In the genomic region with DNA sequence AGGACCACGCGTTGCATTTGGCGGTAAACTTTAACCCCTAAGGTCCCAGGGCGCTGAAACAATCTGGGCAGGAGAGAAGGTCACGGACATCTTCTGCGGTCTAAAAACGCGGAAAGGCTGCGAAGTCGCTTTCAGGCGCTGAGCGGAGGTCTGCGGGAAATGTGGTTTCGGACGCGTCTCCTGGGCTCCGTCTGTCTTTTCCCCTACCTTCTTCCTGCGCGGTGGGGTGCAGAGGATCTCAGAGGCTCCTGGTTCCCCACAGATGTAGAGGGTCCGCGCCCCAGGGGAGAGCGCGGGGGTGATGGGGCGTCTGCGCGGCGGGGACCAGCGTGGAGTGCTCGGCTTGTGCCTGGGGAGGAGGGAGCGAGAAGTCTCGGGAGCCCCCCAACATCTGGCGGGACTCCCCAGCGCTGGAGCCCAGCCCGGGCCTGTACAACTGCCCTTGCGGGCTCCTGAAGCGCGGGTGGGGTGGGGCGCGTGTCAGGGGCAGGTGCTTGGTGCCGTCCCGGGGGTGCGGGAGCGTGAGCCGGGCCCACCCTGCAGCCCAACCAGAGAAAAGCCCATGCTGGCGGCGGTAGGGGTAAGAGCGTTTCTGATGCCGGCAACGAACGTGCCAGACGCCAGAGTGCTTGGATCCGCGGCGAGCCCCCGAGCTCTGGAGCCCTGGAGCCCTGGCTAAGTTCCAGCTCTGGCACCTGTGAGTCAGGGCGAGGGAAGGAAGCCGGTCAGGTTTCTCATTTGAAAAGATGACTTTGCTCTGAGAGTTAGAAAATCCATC, we compare ENCODE assay signal across 9 cellular contexts. TPM values are rescaled to one million over a fixed set of nuclear protein-coding genes. Genes with fewer than 3 reads are reported as not detected.
A peak's percentile ranks its signal among the peaks of the same experiment; 100 is the strongest.
DNase-seq lines count a peak whose midpoint lies in the region; ATAC-seq and TF ChIP-seq lines count a peak whose summit lies in the region.
"Had no signal": no experiment of that assay in that cellular context is flagged by ENCODE, and none has a peak within 500 bp of the region (broad histone marks: within the 10 kb centered on the region; RNA-seq: fewer than 3 reads in every experiment).

No MANE protein-coding gene starts in this region.

- no peak for TF ChIP-seq CTCF in natural killer cell (IDR thresholded peaks at IDR 0.05)
- TF ChIP-seq CTCF in upper lobe of left lung (IDR thresholded peaks at IDR 0.05): no peak

- H3K4me1 ChIP-seq in upper lobe of left lung: peaks cover 4 to 14% (median 8%) of the 10 kb centered on the region in 4 donors

- peak overlapping the region; percentile 33 for H3K4me3 Mint-ChIP-seq in natural killer cell
- H3K4me3 Mint-ChIP-seq in natural killer cell treated with Interleukin-12 subunit alpha and Interleukin-12 subunit beta and Interleukin-15 and Interleukin-18, amount 100 ng/mL, for 72 hours: no peak overlapping the region
- peak overlapping the region; percentile 10 for H3K4me3 Mint-ChIP-seq in T-helper 17 cell

- DNase-seq in natural killer cell (no peak), T-helper 17 cell (no peak), kidney tubule cell (ENCODE audit: low spot score) (peak; percentile 76), upper lobe of left lung (peak; percentile 24 to 76)
- no peak for DNase-seq in natural killer cell treated with Interleukin-12 subunit alpha and Interleukin-12 subunit beta and Interleukin-15 and Interleukin-18, amount 100 ng/mL, for 72 hours (ENCODE audit: low spot score)
- DNase-seq: NCI-H526 treated with DMSO at 0.1 percent for 48 hours had no signal

- H3K36me3 Mint-ChIP-seq in natural killer cell (no peaks in the 10 kb centered on the region), T-helper 17 cell (ENCODE audit: low read depth) (no peaks in the 10 kb centered on the region)
- peaks cover 8% of the 10 kb centered on the region for H3K36me3 Mint-ChIP-seq in natural killer cell treated with Interleukin-12 subunit alpha and Interleukin-12 subunit beta and Interleukin-15 and Interleukin-18, amount 100 ng/mL, for 72 hours

- H3K4me3 ChIP-seq in upper lobe of left lung: peak overlapping the region in 3 of 4 donors; percentile 19 to 28 (median 23)

- H3K27ac Mint-ChIP-seq in natural killer cell (no peak overlapping the region), T-helper 17 cell (no peak overlapping the region)
- no peak overlapping the region for H3K27ac Mint-ChIP-seq in natural killer cell treated with Interleukin-12 subunit alpha and Interleukin-12 subunit beta and Interleukin-15 and Interleukin-18, amount 100 ng/mL, for 72 hours

- H3K9me3 Mint-ChIP-seq in natural killer cell: peaks cover 0 to 2% of the 10 kb centered on the region in 2 donors
- H3K9me3 Mint-ChIP-seq in natural killer cell treated with Interleukin-12 subunit alpha and Interleukin-12 subunit beta and Interleukin-15 and Interleukin-18, amount 100 ng/mL, for 72 hours: peaks cover 3% of the 10 kb centered on the region

- no peaks in the 10 kb centered on the region for H3K9me3 ChIP-seq in T-helper 17 cell (ENCODE audit: control insufficient read depth, low read length, poor library complexity, severe bottlenecking)
- H3K9me3 ChIP-seq in upper lobe of left lung: peaks cover 0 to 27% (median 0%) of the 10 kb centered on the region in 4 donors

- H3K27me3 Mint-ChIP-seq in natural killer cell (ENCODE audit: low read depth in 2 of 2) (peaks cover 31 to 34% of the 10 kb centered on the region in 2 donors), T-helper 17 cell (peaks cover 33% of the 10 kb centered on the region)
- H3K27me3 Mint-ChIP-seq in natural killer cell treated with Interleukin-12 subunit alpha and Interleukin-12 subunit beta and Interleukin-15 and Interleukin-18, amount 100 ng/mL, for 72 hours: peaks cover 26 to 27% of the 10 kb centered on the region in 2 donors

- H3K27ac ChIP-seq in upper lobe of left lung: no peak overlapping the region

- TF ChIP-seq POLR2A in upper lobe of left lung (IDR thresholded peaks at IDR 0.05): no peak

- H3K27me3 ChIP-seq in upper lobe of left lung: peaks cover 0 to 7% (median 4%) of the 10 kb centered on the region in 4 donors

- intact Hi-C loops in natural killer cell (cut with micrococcal nuclease): no loop called here

- ATAC-seq in natural killer cell (peak in 1 of 3 donors; percentile 24), T-helper 17 cell (no peak), upper lobe of left lung (ENCODE audit: low FRiP score in 2 of 2) (peak in 1 of 2 donors; percentile 43), HG03354 (IDR thresholded peaks at IDR 0.05; ENCODE audit: poor library complexity, severe bottlenecking, unreplicated experiment) (no peak), GM18498 (IDR thresholded peaks at IDR 0.05; ENCODE audit: unreplicated experiment) (no peak), GM21529 (IDR thresholded peaks at IDR 0.05; ENCODE audit: unreplicated experiment) (no peak)
- ATAC-seq in natural killer cell treated with Interleukin-12 subunit alpha and Interleukin-12 subunit beta and Interleukin-15 and Interleukin-18, amount 100 ng/mL, for 72 hours: no peak

- no peaks in the 10 kb centered on the region for H3K36me3 ChIP-seq in upper lobe of left lung

- H3K4me1 Mint-ChIP-seq in natural killer cell (peaks cover 6 to 10% of the 10 kb centered on the region in 2 donors), T-helper 17 cell (peaks cover 9% of the 10 kb centered on the region)
- peaks cover 0 to 3% of the 10 kb centered on the region in 2 donors for H3K4me1 Mint-ChIP-seq in natural killer cell treated with Interleukin-12 subunit alpha and Interleukin-12 subunit beta and Interleukin-15 and Interleukin-18, amount 100 ng/mL, for 72 hours (ENCODE audit: low read depth in 2 of 2)

- 14 to 17% methylated on average over 38 to 40 of the region's 57 CpGs for WGBS in upper lobe of left lung, 2 donors

- TF ChIP-seq EP300 in upper lobe of left lung (IDR thresholded peaks at IDR 0.05): no peak

RNA-seq across cellular contexts. Expression of gene ZNF510, which starts 58.2 kb away (rescaled TPM):
- 10 to 100 TPM in 2 of 3 donors, 1 to 10 TPM in 1; 9.4 to 13.8 (median 12.6) TPM for total RNA-seq in natural killer cell
- 10 to 100 TPM; 10.3 to 11.6 TPM for total RNA-seq in natural killer cell treated with Interleukin-12 subunit alpha and Interleukin-12 subunit beta and Interleukin-15 and Interleukin-18, amount 100 ng/mL, for 72 hours
- total RNA-seq in T-helper 17 cell: 10 to 100 TPM in 1 of 2 donors, 1 to 10 TPM in 1; 9.8 to 10.8 TPM
- total RNA-seq in upper lobe of left lung: 10 to 100 TPM in 3 of 6 donors, 1 to 10 TPM in 3; 4.3 to 13.7 (median 10.1) TPM

Comparison
In these comparisons a context has a peak if more than half of its experiments do, and no peak if none do; other contexts are left out.
1. DNase-seq: peak in kidney tubule cell (single experiment) and upper lobe of left lung (2 of 2); none in natural killer cell (single experiment), natural killer cell treated with Interleukin-12 subunit alpha and Interleukin-12 subunit beta and Interleukin-15 and Interleukin-18, amount 100 ng/mL, for 72 hours (single experiment) and T-helper 17 cell (0 of 3).